Comparison of ENCODE assay signal across 1 cellular context in genomic region chr22:20997536-20998257, GRCh38.
TF ChIP-seq lines count a peak whose summit lies in the region.

No MANE protein-coding gene starts in this region.

TF ChIP-seq in K562, 482 proteins besides CTCF, POLR2A, EP300 and RAD21 (continued from another document):
- TF ChIP-seq, protein P1, sequence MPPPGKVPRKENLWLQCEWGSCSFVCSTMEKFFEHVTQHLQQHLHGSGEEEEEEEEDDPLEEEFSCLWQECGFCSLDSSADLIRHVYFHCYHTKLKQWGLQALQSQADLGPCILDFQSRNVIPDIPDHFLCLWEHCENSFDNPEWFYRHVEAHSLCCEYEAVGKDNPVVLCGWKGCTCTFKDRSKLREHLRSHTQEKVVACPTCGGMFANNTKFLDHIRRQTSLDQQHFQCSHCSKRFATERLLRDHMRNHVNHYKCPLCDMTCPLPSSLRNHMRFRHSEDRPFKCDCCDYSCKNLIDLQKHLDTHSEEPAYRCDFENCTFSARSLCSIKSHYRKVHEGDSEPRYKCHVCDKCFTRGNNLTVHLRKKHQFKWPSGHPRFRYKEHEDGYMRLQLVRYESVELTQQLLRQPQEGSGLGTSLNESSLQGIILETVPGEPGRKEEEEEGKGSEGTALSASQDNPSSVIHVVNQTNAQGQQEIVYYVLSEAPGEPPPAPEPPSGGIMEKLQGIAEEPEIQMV (tag; conservative IDR thresholded peaks at IDR 0.05; ENCODE audit: low read depth), result no peak
- 0 out of 2 replicates have a peak, but pooled peaks have one; percentile 28 for TF ChIP-seq TSHZ1 (CRISPR knock-in tag; IDR thresholded peaks at IDR 0.05)
- TF ChIP-seq, protein P2, sequence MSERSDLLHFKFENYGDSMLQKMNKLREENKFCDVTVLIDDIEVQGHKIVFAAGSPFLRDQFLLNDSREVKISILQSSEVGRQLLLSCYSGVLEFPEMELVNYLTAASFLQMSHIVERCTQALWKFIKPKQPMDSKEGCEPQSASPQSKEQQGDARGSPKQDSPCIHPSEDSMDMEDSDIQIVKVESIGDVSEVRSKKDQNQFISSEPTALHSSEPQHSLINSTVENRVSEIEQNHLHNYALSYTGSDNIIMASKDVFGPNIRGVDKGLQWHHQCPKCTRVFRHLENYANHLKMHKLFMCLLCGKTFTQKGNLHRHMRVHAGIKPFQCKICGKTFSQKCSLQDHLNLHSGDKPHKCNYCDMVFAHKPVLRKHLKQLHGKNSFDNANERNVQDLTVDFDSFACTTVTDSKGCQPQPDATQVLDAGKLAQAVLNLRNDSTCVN (CRISPR knock-in tag; IDR thresholded peaks at IDR 0.05), result no peak
- TF ChIP-seq ZSCAN32 (CRISPR knock-in tag; IDR thresholded peaks at IDR 0.05), result no peak; the same call in 1 of the 2 replicates
- TF ChIP-seq CREBBP (IDR thresholded peaks at IDR 0.05; ENCODE audit: low read depth, low read length), result no peak
- no peak for TF ChIP-seq TOE1 (IDR thresholded peaks at IDR 0.05; ENCODE audit: borderline replicate concordance)
- TF ChIP-seq TOE1 (CRISPR knock-in tag; IDR thresholded peaks at IDR 0.05; ENCODE audit: borderline replicate concordance, low read depth), result no peak
- no peak for TF ChIP-seq PHF20 (IDR thresholded peaks at IDR 0.05; ENCODE audit: partially characterized antibody)
- no peak for TF ChIP-seq USF2 (CRISPR knock-in tag; IDR thresholded peaks at IDR 0.05)
- TF ChIP-seq SOX6 (IDR thresholded peaks at IDR 0.05), result no peak
- TF ChIP-seq ETS2 (tag; IDR thresholded peaks at IDR 0.05; ENCODE audit: borderline replicate concordance, poor library complexity, severe bottlenecking), result no peak
- no peak for TF ChIP-seq CSDE1 (IDR thresholded peaks at IDR 0.05)
- TF ChIP-seq, protein P3, sequence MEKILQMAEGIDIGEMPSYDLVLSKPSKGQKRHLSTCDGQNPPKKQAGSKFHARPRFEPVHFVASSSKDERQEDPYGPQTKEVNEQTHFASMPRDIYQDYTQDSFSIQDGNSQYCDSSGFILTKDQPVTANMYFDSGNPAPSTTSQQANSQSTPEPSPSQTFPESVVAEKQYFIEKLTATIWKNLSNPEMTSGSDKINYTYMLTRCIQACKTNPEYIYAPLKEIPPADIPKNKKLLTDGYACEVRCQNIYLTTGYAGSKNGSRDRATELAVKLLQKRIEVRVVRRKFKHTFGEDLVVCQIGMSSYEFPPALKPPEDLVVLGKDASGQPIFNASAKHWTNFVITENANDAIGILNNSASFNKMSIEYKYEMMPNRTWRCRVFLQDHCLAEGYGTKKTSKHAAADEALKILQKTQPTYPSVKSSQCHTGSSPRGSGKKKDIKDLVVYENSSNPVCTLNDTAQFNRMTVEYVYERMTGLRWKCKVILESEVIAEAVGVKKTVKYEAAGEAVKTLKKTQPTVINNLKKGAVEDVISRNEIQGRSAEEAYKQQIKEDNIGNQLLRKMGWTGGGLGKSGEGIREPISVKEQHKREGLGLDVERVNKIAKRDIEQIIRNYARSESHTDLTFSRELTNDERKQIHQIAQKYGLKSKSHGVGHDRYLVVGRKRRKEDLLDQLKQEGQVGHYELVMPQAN (IDR thresholded peaks at IDR 0.05; ENCODE audit: borderline replicate concordance), result no peak
- no peak for TF ChIP-seq CCAR2 (IDR thresholded peaks at IDR 0.05; ENCODE audit: low read depth, low read length)
- TF ChIP-seq SREBF1 (IDR thresholded peaks at IDR 0.05; ENCODE audit: borderline replicate concordance, low read depth, low read length), result no peak
- TF ChIP-seq NR2F6 (CRISPR knock-in tag; IDR thresholded peaks at IDR 0.05), result no peak
- no peak for TF ChIP-seq TEAD1 (CRISPR knock-in tag; IDR thresholded peaks at IDR 0.05)
- TF ChIP-seq, protein P4, sequence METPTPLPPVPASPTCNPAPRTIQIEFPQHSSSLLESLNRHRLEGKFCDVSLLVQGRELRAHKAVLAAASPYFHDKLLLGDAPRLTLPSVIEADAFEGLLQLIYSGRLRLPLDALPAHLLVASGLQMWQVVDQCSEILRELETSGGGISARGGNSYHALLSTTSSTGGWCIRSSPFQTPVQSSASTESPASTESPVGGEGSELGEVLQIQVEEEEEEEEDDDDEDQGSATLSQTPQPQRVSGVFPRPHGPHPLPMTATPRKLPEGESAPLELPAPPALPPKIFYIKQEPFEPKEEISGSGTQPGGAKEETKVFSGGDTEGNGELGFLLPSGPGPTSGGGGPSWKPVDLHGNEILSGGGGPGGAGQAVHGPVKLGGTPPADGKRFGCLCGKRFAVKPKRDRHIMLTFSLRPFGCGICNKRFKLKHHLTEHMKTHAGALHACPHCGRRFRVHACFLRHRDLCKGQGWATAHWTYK (CRISPR knock-in tag; IDR thresholded peaks at IDR 0.05), result no peak
- TF ChIP-seq ELF1 (tag; IDR thresholded peaks at IDR 0.05), result no peak
- TF ChIP-seq GTF3C2 (IDR thresholded peaks at IDR 0.05; ENCODE audit: borderline replicate concordance, extremely low read depth, insufficient read length), result no peak
- no peak for TF ChIP-seq GABPA (tag; conservative IDR thresholded peaks at IDR 0.05; ENCODE audit: low read depth)
- TF ChIP-seq CTCFL (IDR thresholded peaks at IDR 0.05; ENCODE audit: borderline replicate concordance, insufficient read depth, low read depth, low read length, poor library complexity, severe bottlenecking), result no peak
- TF ChIP-seq CEBPZ (IDR thresholded peaks at IDR 0.05; ENCODE audit: borderline replicate concordance, low read depth, low read length), result no peak
- no peak for TF ChIP-seq KAT2B (IDR thresholded peaks at IDR 0.05; ENCODE audit: low read depth, low read length)
- no peak for TF ChIP-seq ZZZ3 (IDR thresholded peaks at IDR 0.05)
- no peak for TF ChIP-seq STAT5B (CRISPR knock-in tag; IDR thresholded peaks at IDR 0.05)
- no peak for TF ChIP-seq CBX1 (IDR thresholded peaks at IDR 0.05; ENCODE audit: low read depth)
- TF ChIP-seq GATAD2A (IDR thresholded peaks at IDR 0.05), result no peak
- TF ChIP-seq, protein P5, sequence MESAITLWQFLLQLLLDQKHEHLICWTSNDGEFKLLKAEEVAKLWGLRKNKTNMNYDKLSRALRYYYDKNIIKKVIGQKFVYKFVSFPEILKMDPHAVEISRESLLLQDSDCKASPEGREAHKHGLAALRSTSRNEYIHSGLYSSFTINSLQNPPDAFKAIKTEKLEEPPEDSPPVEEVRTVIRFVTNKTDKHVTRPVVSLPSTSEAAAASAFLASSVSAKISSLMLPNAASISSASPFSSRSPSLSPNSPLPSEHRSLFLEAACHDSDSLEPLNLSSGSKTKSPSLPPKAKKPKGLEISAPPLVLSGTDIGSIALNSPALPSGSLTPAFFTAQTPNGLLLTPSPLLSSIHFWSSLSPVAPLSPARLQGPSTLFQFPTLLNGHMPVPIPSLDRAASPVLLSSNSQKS (CRISPR knock-in tag; IDR thresholded peaks at IDR 0.05), result no peak
- no peak for TF ChIP-seq ARID3A (IDR thresholded peaks at IDR 0.05; ENCODE audit: borderline replicate concordance, low read depth, low read length)
- no peak for TF ChIP-seq HMG20B (CRISPR knock-in tag; IDR thresholded peaks at IDR 0.05)
